Comparison of ENCODE assay signal across 8 cellular contexts in the genomic region with DNA sequence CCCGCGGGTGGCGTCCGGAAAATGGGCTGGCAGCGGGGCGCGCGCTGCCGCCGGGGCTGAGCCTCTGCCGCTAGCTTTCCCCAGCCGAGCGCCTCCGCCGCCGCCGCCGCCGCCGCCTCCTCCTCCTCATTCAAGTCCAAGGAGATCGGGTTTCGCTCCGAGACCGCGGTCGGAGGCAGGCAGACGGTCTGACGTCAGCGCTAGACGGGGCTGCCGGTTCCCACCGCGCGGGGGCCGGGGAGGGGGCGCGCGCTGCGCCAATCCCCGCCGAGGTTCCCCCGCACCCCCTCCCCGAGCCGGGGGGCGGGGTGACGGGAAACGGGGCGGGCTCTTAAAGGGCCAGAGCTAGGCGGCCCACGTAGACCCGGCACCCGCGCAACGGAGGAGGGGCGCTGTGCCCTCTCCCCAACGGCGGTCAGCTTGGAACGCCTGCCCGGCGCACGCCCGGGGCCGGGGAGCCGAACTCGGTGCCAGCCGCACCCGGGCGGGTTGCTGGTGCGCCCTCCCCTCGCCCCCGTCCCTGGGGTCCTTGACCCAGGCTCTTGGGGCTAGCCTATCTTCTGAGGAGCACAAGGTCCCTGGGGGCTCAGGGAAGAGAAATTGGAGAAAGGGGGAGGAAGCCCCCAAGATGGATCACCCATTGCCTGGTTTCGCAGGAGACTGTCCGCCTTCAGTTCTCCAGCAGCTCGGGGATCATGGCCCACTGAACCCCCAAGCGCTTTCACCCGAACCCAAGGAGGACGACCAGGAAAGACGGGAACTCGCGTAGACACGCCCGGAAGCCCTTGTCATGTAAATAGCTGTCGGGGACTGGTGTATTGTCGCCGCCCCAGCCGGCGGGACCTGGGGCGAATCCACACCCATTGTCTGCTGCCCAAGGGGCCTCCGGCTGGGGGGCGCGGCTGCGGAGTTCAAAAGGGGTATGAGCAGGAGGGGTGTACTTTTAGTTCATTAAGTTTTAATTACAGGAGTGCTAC. TPM values are rescaled to one million over a fixed set of nuclear protein-coding genes. Genes with fewer than 3 reads are reported as not detected.
DNase-seq lines count a peak whose midpoint lies in the region; ATAC-seq and TF ChIP-seq lines count a peak whose summit lies in the region.

A gene with protein sequence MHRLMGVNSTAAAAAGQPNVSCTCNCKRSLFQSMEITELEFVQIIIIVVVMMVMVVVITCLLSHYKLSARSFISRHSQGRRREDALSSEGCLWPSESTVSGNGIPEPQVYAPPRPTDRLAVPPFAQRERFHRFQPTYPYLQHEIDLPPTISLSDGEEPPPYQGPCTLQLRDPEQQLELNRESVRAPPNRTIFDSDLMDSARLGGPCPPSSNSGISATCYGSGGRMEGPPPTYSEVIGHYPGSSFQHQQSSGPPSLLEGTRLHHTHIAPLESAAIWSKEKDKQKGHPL (minus strand): TSS at position 193 of the 977 bp plus-strand sequence. CDS start 433 bp downstream, outside the sequence.

- H3K4me3 ChIP-seq in HFF-Myc (replicated peaks; ENCODE audit: low read depth, low read length), result peak within 1 kb of the TSS; percentile 62
- peak within 1 kb of the TSS; percentile 60 to 73 for H3K4me3 ChIP-seq in right atrium auricular region
- H3K4me3 ChIP-seq in upper lobe of left lung, result peak within 1 kb of the TSS; percentile 63 to 88 (median 68)

- peaks cover 55% of the 10 kb centered on the region for H3K27me3 Mint-ChIP-seq in T-helper 1 cell treated with Interleukin-12 subunit alpha and Interleukin-12 subunit beta and Interleukin-4 antibody, amounts not matched to agents 30 μg/mL and 1 μg/mL, for 36 hours (ENCODE audit: low read depth)
- peaks cover 18% of the 10 kb centered on the region for H3K27me3 Mint-ChIP-seq in progenitor cell of endocrine pancreas

- TF ChIP-seq EP300 in upper lobe of left lung (IDR thresholded peaks at IDR 0.05), result peak in 1 of 4 donors; percentile 67

- in situ Hi-C loops in G401 (cut with HindIII; ENCODE audit: low sequenced_read_pairs), result no loop called here

- peak within 1 kb of the TSS; percentile 89 to 90 for H3K27ac ChIP-seq in right atrium auricular region
- peak within 1 kb of the TSS; percentile 88 to 95 (median 93) for H3K27ac ChIP-seq in upper lobe of left lung

- H3K27me3 ChIP-seq in right atrium auricular region, result no peaks in the 10 kb centered on the region
- no peaks in the 10 kb centered on the region for H3K27me3 ChIP-seq in upper lobe of left lung

- H3K9me3 ChIP-seq in right atrium auricular region, result no peaks in the 10 kb centered on the region
- H3K9me3 ChIP-seq in upper lobe of left lung, result no peaks in the 10 kb centered on the region

- peak in 3 of 4 donors; percentile 57 to 82 (median 73) for TF ChIP-seq POLR2A in upper lobe of left lung (IDR thresholded peaks at IDR 0.05)

- no peaks in the 10 kb centered on the region for H3K9me3 Mint-ChIP-seq in T-helper 1 cell treated with Interleukin-12 subunit alpha and Interleukin-12 subunit beta and Interleukin-4 antibody, amounts not matched to agents 30 μg/mL and 1 μg/mL, for 36 hours
- H3K9me3 Mint-ChIP-seq in progenitor cell of endocrine pancreas (ENCODE audit: low read depth), result no peaks in the 10 kb centered on the region

- H3K4me1 Mint-ChIP-seq in T-helper 1 cell treated with Interleukin-12 subunit alpha and Interleukin-12 subunit beta and Interleukin-4 antibody, amounts not matched to agents 30 μg/mL and 1 μg/mL, for 36 hours (ENCODE audit: low read depth), result peaks cover 7% of the 10 kb centered on the region
- H3K4me1 Mint-ChIP-seq in progenitor cell of endocrine pancreas (ENCODE audit: low read depth), result peaks cover 52% of the 10 kb centered on the region

- peak within 1 kb of the TSS; percentile 81 for H3K4me3 Mint-ChIP-seq in T-helper 1 cell treated with Interleukin-12 subunit alpha and Interleukin-12 subunit beta and Interleukin-4 antibody, amounts not matched to agents 30 μg/mL and 1 μg/mL, for 36 hours
- peak within 1 kb of the TSS; percentile 97 for H3K4me3 Mint-ChIP-seq in progenitor cell of endocrine pancreas (ENCODE audit: low read depth)

- WGBS in upper lobe of left lung, 2 donors, result 1% methylated on average over 9 to 50 of the region's 92 CpGs

- TF ChIP-seq CTCF in HFF-Myc (IDR thresholded peaks at IDR 0.05; ENCODE audit: low read depth, low read length, missing control alignments) (no peak), right atrium auricular region (IDR thresholded peaks at IDR 0.05) (no peak), progenitor cell of endocrine pancreas (IDR thresholded peaks at IDR 0.05; ENCODE audit: unreplicated experiment) (no peak), upper lobe of left lung (IDR thresholded peaks at IDR 0.05) (peak in 4 of 6 experiments; percentile 28 to 46 (median 36))

- H3K4me1 ChIP-seq in right atrium auricular region (peaks cover 0 to 71% of the 10 kb centered on the region in 2 donors), upper lobe of left lung (peaks cover 31 to 67% (median 46%) of the 10 kb centered on the region in 4 donors)

- DNase-seq in G401 (ENCODE audit: low spot score) (peak; percentile 38), HFF-Myc (ENCODE audit: extremely low read depth, low read depth) (peak; percentile 58), NCI-H1092 (lab: John Stamatoyannopoulos, UW) (peak; percentile 88), anterior cingulate cortex (lab: John Stamatoyannopoulos, UW) (peak in 57 of 58 donors; percentile 28 to 91 (median 83)), right atrium auricular region (ENCODE audit: low spot score) (peak; percentile 94), progenitor cell of endocrine pancreas (ENCODE audit: low spot score, unreplicated experiment) (peak; percentile 95), upper lobe of left lung (peak; percentile 95 to 99)

- peak; percentile 93 to 94 for ATAC-seq in upper lobe of left lung (ENCODE audit: low FRiP score in 2 of 2)

- H3K36me3 ChIP-seq in right atrium auricular region, result no peaks in the 10 kb centered on the region
- H3K36me3 ChIP-seq in upper lobe of left lung, result no peaks in the 10 kb centered on the region

- H3K36me3 Mint-ChIP-seq in T-helper 1 cell treated with Interleukin-12 subunit alpha and Interleukin-12 subunit beta and Interleukin-4 antibody, amounts not matched to agents 30 μg/mL and 1 μg/mL, for 36 hours (ENCODE audit: low read depth), result peaks cover 2% of the 10 kb centered on the region
- H3K36me3 Mint-ChIP-seq in progenitor cell of endocrine pancreas (ENCODE audit: insufficient read depth), result no peaks in the 10 kb centered on the region

- no peak within 1 kb of the TSS for H3K27ac Mint-ChIP-seq in T-helper 1 cell treated with Interleukin-12 subunit alpha and Interleukin-12 subunit beta and Interleukin-4 antibody, amounts not matched to agents 30 μg/mL and 1 μg/mL, for 36 hours
- peak within 1 kb of the TSS; percentile 96 for H3K27ac Mint-ChIP-seq in progenitor cell of endocrine pancreas

RNA-seq across cellular contexts. Expression of the gene that starts here (rescaled TPM):
- 0.49 and 0.58 TPM in 2 replicates for total RNA-seq in G401 (2014; rRNA removed; shearing (Covaris generic))
- 10 to 100 TPM; 12.5 to 16.7 TPM for total RNA-seq in right atrium auricular region
- 9.1 and 9.2 TPM in 2 replicates for total RNA-seq in progenitor cell of endocrine pancreas
- 10 to 100 TPM in 5 of 6 donors, 1 to 10 TPM in 1; 2.1 to 60.9 (median 17.6) TPM for total RNA-seq in upper lobe of left lung

Comparison
In these comparisons a context has a peak if more than half of its experiments do, and no peak if none do; other contexts are left out.
1. Peak in every context shown above with its lines: DNase-seq, ATAC-seq, H3K4me3 ChIP-seq and H3K27ac ChIP-seq.
2. Peak in DNase-seq in G401; RNA of the gene not detected or under 1 TPM.
3. DNase-seq: peak in every context shown above with its lines; median percentile 97 in upper lobe of left lung; 95 in progenitor cell of endocrine pancreas; 94 in right atrium auricular region; 88 in NCI-H1092; 83 in anterior cingulate cortex; 58 in HFF-Myc; 38 in G401.
4. CTCF ChIP-seq: peak in upper lobe of left lung (4 of 6); none in HFF-Myc (single experiment), right atrium auricular region (0 of 2) and progenitor cell of endocrine pancreas (single experiment).